ENCODE assay signal across 2 cellular contexts in the genomic region with DNA sequence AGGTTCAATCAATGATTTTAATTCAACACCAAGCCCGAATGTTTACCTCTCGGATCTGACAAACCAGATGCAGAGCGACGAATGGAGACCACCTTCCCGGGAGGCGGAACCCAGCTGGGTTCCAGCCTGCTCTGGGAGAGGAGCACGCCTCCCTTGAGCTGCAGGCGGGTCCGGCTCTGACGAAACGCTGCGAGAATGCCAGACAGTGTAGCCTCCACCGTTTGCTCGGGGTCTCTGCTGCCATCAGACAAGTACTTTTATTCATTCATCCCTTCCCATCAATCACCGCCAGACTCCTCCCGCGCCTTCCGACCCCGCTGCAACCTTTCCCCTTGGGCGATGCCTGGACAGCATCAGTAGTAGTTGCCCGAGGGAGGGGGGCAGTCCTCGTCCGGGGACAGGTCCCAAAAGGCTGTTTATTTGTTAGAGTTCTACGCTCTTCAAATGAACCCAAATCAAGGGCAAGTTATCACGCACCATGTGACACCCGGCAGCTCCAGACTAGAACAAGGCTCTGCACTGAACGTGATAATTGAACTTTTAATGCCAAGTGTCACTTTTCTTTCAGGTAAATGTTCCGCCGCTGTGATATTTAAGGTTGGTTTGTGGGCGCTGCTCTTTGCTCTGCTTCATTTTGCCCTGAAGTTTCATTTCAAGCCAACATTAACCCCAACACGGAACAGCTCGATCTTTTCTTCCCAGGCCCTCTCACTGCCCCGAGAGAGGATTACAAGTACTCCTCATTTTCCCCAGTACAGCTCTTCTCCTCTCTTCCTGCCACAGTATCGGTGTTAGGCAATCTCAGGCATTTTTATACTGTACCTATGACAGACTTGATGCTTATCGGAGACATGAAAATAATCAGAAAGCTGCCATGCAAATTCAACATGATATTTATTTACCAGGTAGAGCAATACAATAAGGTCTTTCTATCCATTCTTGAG.
TF ChIP-seq lines count a peak whose summit lies in the region.

No MANE protein-coding gene starts in this region.

TF ChIP-seq in GM23338, 12 proteins besides CTCF, POLR2A, EP300 and RAD21 (continued from another document):
- TF ChIP-seq ETS1 (IDR thresholded peaks at IDR 0.05) (no peak), JUNB (IDR thresholded peaks at IDR 0.05; ENCODE audit: unreplicated experiment) (no peak), EZH2 (IDR thresholded peaks at IDR 0.05; ENCODE audit: low read depth, unreplicated experiment) (no peak), ZNF331 (CRISPR knock-in tag; IDR thresholded peaks at IDR 0.05; ENCODE audit: low read depth) (no peak)

TF ChIP-seq in SK-N-SH, 30 proteins besides CTCF, POLR2A, EP300 and RAD21 (continued from another document):
- TF ChIP-seq, protein P1, sequence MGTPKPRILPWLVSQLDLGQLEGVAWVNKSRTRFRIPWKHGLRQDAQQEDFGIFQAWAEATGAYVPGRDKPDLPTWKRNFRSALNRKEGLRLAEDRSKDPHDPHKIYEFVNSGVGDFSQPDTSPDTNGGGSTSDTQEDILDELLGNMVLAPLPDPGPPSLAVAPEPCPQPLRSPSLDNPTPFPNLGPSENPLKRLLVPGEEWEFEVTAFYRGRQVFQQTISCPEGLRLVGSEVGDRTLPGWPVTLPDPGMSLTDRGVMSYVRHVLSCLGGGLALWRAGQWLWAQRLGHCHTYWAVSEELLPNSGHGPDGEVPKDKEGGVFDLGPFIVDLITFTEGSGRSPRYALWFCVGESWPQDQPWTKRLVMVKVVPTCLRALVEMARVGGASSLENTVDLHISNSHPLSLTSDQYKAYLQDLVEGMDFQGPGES (IDR thresholded peaks at IDR 0.05; ENCODE audit: low read depth, low read length): no peak
